9 cellular contexts compared by ENCODE assay signal in genomic region chr14:95527392-95528002, GRCh38. TPM values are rescaled to one million over a fixed set of nuclear protein-coding genes. Genes with fewer than 3 reads are reported as not detected.
A peak's percentile ranks its signal among the peaks of the same experiment; 100 is the strongest.
DNase-seq lines count a peak whose midpoint lies in the region; ATAC-seq and TF ChIP-seq lines count a peak whose summit lies in the region.
"Had no signal": no experiment of that assay in that cellular context is flagged by ENCODE, and none has a peak within 500 bp of the region (broad histone marks: within the 10 kb centered on the region; RNA-seq: fewer than 3 reads in every experiment).

No MANE protein-coding gene starts in this region.

- H3K4me3 Mint-ChIP-seq in activated naive CD8-positive, alpha-beta T cell treated with anti-CD3 and anti-CD28 coated beads for 36 hours = peak overlapping the region; percentile 29

- peaks cover 39% of the 10 kb centered on the region for H3K79me2 ChIP-seq in PC-9 (ENCODE audit: low read depth)

- peaks cover 71% of the 10 kb centered on the region for H3K4me1 Mint-ChIP-seq in activated naive CD8-positive, alpha-beta T cell treated with anti-CD3 and anti-CD28 coated beads for 36 hours

- H2AFZ ChIP-seq in PC-9 = no peak overlapping the region

- H3K27me3 ChIP-seq in PC-9 (ENCODE audit: insufficient read depth, low read depth) (no peaks in the 10 kb centered on the region), heart left ventricle (no peaks in the 10 kb centered on the region), skeletal muscle tissue (ENCODE audit: control insufficient read depth in 3 of 3, insufficient read depth in 3 of 3, low read length in 3 of 3) (no peaks in the 10 kb centered on the region)

- no peaks in the 10 kb centered on the region for H3K27me3 Mint-ChIP-seq in activated naive CD8-positive, alpha-beta T cell treated with anti-CD3 and anti-CD28 coated beads for 36 hours

- H4K20me1 ChIP-seq in PC-9 (ENCODE audit: insufficient read depth) = peaks cover 5% of the 10 kb centered on the region

- peak overlapping the region; percentile 93 for H3K27ac Mint-ChIP-seq in activated naive CD8-positive, alpha-beta T cell treated with anti-CD3 and anti-CD28 coated beads for 36 hours

- CTCF ChIA-PET in PC-9 (lab: Charles Lee) = no interaction called here

- intact Hi-C loops in PC-9 (cut with micrococcal nuclease; ENCODE audit: unreplicated experiment) = loop anchor here (1.0 kb wide), 1 partner anchor 85 kb away; no protein-coding TSS in a partner anchor
- intact Hi-C loops in heart left ventricle (cut with DNase I) = loop anchor here (1.0 to 2.0 kb wide), 2 partner anchors 85 kb away; no protein-coding TSS in a partner anchor

- TF ChIP-seq CTCF in PC-9 (conservative IDR thresholded peaks at IDR 0.05) (peak; percentile 76), heart left ventricle (IDR thresholded peaks at IDR 0.05) (peak; percentile 75 to 92 (median 82))

- 52 to 59% (median 56%) methylated on average over 4 of the region's 4 CpGs for WGBS in heart left ventricle, 4 donors

- H3K36me3 Mint-ChIP-seq in activated naive CD8-positive, alpha-beta T cell treated with anti-CD3 and anti-CD28 coated beads for 36 hours = peaks cover 19% of the 10 kb centered on the region

- DNase-seq in Ammon's horn (ENCODE audit: low spot score) (peak; percentile 68), PC-9 (no peak), heart left ventricle (peak in 2 of 5 donors; percentile 56 to 59), HuH-7.5 (ENCODE audit: low spot score) (no peak)
- DNase-seq in activated naive CD8-positive, alpha-beta T cell treated with anti-CD3 and anti-CD28 coated beads for 36 hours = no peak

- H3K4me3 ChIP-seq in PC-9 (no peak overlapping the region), heart left ventricle (peak overlapping the region in 1 of 12 donors; percentile 2), skeletal muscle tissue (ENCODE audit: low read length in 3 of 3) (no peak overlapping the region)

- 0 out of 2 replicates have a peak overlapping the region, but pooled peaks have one; percentile 33 for H3K27ac ChIP-seq in PC-9
- H3K27ac ChIP-seq in heart left ventricle = peak overlapping the region in 8 of 12 donors; percentile 29 to 77 (median 56)
- peak overlapping the region; percentile 44 for H3K27ac ChIP-seq in skeletal muscle tissue (ENCODE audit: low read depth, low read length)

- H3K9me2 ChIP-seq in PC-9 (ENCODE audit: insufficient read depth) = no peaks in the 10 kb centered on the region

- TF ChIP-seq POLR2A in heart left ventricle (IDR thresholded peaks at IDR 0.05) = no peak

- peaks cover 54% of the 10 kb centered on the region for H3F3A ChIP-seq in PC-9 (ENCODE audit: insufficient read depth, low read depth)

- no peaks in the 10 kb centered on the region for H3K9me3 Mint-ChIP-seq in activated naive CD8-positive, alpha-beta T cell treated with anti-CD3 and anti-CD28 coated beads for 36 hours

- 0 out of 2 replicates have a peak overlapping the region, but pooled peaks have one; percentile 20 for H3K4me2 ChIP-seq in PC-9

- peak; percentile 62 for ATAC-seq in GM21723 (IDR thresholded peaks at IDR 0.05; ENCODE audit: unreplicated experiment)
- ATAC-seq in heart left ventricle = peak in 3 of 4 donors; percentile 43 to 63 (median 62)
- no peak for ATAC-seq in HG03097 (IDR thresholded peaks at IDR 0.05; ENCODE audit: low FRiP score, unreplicated experiment)
- ATAC-seq: left colon had no signal

- POLR2A ChIA-PET in PC-9 (lab: Charles Lee; ENCODE audit: unreplicated experiment) = interaction anchor here (0.6 kb wide), 1 partner anchor 18 kb away, joined by 3 read pairs; no protein-coding TSS in a partner anchor

- BruUV-seq in PC-9 (replicated peaks; lab: Mats Ljungman, UMichigan) = no TSS peak

- peak overlapping the region in 2 of 3 donors; percentile 2 to 38 for H3K9ac ChIP-seq in skeletal muscle tissue (ENCODE audit: low read depth in 1 of 3, low read length in 3 of 3)

- H3K4me1 ChIP-seq in PC-9 (replicated peaks; ENCODE audit: insufficient read depth) (peaks cover 79% of the 10 kb centered on the region), heart left ventricle (peaks cover 4 to 71% (median 48%) of the 10 kb centered on the region in 12 donors), skeletal muscle tissue (ENCODE audit: control insufficient read depth in 3 of 3, insufficient read depth in 3 of 3, low read length in 3 of 3) (peaks cover 30 to 60% (median 41%) of the 10 kb centered on the region in 3 donors)

- no peaks in the 10 kb centered on the region for H3K9me3 ChIP-seq in PC-9 (ENCODE audit: insufficient read depth, low read depth)
- H3K9me3 ChIP-seq in heart left ventricle = no peaks in the 10 kb centered on the region
- no peaks in the 10 kb centered on the region for H3K9me3 ChIP-seq in skeletal muscle tissue (ENCODE audit: control insufficient read depth in 3 of 3, low read length in 3 of 3)

- H3K36me3 ChIP-seq in PC-9 (ENCODE audit: low read depth) (peaks cover 8% of the 10 kb centered on the region), heart left ventricle (peaks cover 0 to 6% (median 0%) of the 10 kb centered on the region in 9 donors), skeletal muscle tissue (ENCODE audit: control insufficient read depth in 3 of 3, insufficient read depth in 3 of 3, low read length in 3 of 3) (peaks cover 0 to 3% (median 3%) of the 10 kb centered on the region in 3 donors)

RNA-seq across cellular contexts. Expression of gene GLRX5, which starts 7.4 kb away (rescaled TPM):
- 19.6 and 23.2 TPM in 2 replicates for total RNA-seq in PC-9 (2021)
- 10 to 100 TPM; 57.9 to 60.7 TPM for total RNA-seq in activated naive CD8-positive, alpha-beta T cell treated with anti-CD3 and anti-CD28 coated beads for 36 hours
- total RNA-seq in heart left ventricle = 100 to 1,000 TPM in 1 of 9 donors, 10 to 100 TPM in 8; 60.8 to 113 (median 78.5) TPM
- polyA plus RNA-seq in heart left ventricle = 10 to 100 TPM; 64.4 to 98.3 TPM
- 74.1 TPM for total RNA-seq in skeletal muscle tissue

RNA-seq across cellular contexts. Expression of gene SYNE3, which starts 11.0 kb away (rescaled TPM):
- total RNA-seq in PC-9 (2021) (1.5 and 1.9 TPM in 2 replicates), heart left ventricle (10 to 100 TPM in 5 of 9 donors, 1 to 10 TPM in 4; 6.2 to 16.9 (median 10.3) TPM), skeletal muscle tissue (21.4 TPM)
- total RNA-seq in activated naive CD8-positive, alpha-beta T cell treated with anti-CD3 and anti-CD28 coated beads for 36 hours = 10 to 100 TPM; 38.0 to 38.8 TPM
- polyA plus RNA-seq in heart left ventricle = 1 to 10 TPM; 3.1 to 3.9 TPM
